Comparison of ENCODE assay signal across 22 cellular contexts in genomic region chr4:128768373-128768996, GRCh38. TPM values are rescaled to one million over a fixed set of nuclear protein-coding genes. Genes with fewer than 3 reads are reported as not detected.
DNase-seq lines count a peak whose midpoint lies in the region; ATAC-seq, FAIRE-seq and TF ChIP-seq lines count a peak whose summit lies in the region.
"Had no signal": no experiment of that assay in that cellular context is flagged by ENCODE, and none has a peak within 500 bp of the region (broad histone marks: within the 10 kb centered on the region; RNA-seq: fewer than 3 reads in every experiment).

No MANE protein-coding gene starts in this region.

- intact Hi-C loops in Right ventricle myocardium superior (cut with DNase I) (no loop called here), ascending aorta (cut with DNase I) (no loop called here)

- H3K27ac Mint-ChIP-seq in astrocyte (ENCODE audit: unreplicated experiment) (peak overlapping the region; percentile 56), endothelial cell (ENCODE audit: unreplicated experiment) (no peak overlapping the region)
- H3K27ac Mint-ChIP-seq: activated CD8-positive, alpha-beta T cell treated with anti-CD3 and anti-CD28 coated beads, Interleukin-2, amount 10 ng/mL, durations not matched to agents 7 days and 5 days; activated naive CD4-positive, alpha-beta T cell treated with anti-CD3 and anti-CD28 coated beads, Interleukin-2, amount 50 U/mL, for 24 hours; stimulated activated naive B cell treated with anti-CD40 and anti-IgM and Interleukin-4, amounts not matched to agents 10 μg/mL and 1 μg/mL and 100 μg/mL, for 72 hours; T-helper 1 cell treated with Interleukin-12 subunit alpha and Interleukin-12 subunit beta and Interleukin-4 antibody, amounts not matched to agents 30 μg/mL and 1 μg/mL, for 36 hours had no signal

- H4K20me1 ChIP-seq in astrocyte (ENCODE audit: insufficient read depth, low read length) (no peaks in the 10 kb centered on the region), smooth muscle cell (ENCODE audit: low read depth) (no peaks in the 10 kb centered on the region)

- DNase-seq in Right ventricle myocardium superior (no peak), right atrium auricular region (ENCODE audit: low spot score) (no peak), astrocyte (ENCODE audit: low read depth) (peak; percentile 92), iris pigment epithelial cell (ENCODE audit: low read depth) (peak; percentile 82), smooth muscle cell (lab: John Stamatoyannopoulos, UW; ENCODE audit: unreplicated experiment) (no peak), ascending aorta (ENCODE audit: low spot score in 2 of 2) (no peak), SKM-1 (lab: John Stamatoyannopoulos, UW; ENCODE audit: unreplicated experiment) (no peak), endothelial cell (ENCODE audit: low spot score) (no peak)
- DNase-seq: activated CD8-positive, alpha-beta T cell treated with anti-CD3 and anti-CD28 coated beads, Interleukin-2, amount 10 ng/mL, durations not matched to agents 7 days and 5 days; activated T-cell treated with anti-CD3 and anti-CD28 coated beads, Interleukin-2, amount 50 U/mL, for 4 hours; central memory CD4-positive, alpha-beta T cell; effector CD4-positive, alpha-beta T cell; heart left ventricle; MG63; midbrain; NCI-H146; stimulated activated naive B cell treated with anti-CD40 and anti-IgM and Interleukin-4, amounts not matched to agents 10 μg/mL and 1 μg/mL and 100 μg/mL, for 72 hours had no signal

- H3K27ac ChIP-seq in right atrium auricular region: no peak overlapping the region
- H3K27ac ChIP-seq in astrocyte (ENCODE audit: low read depth, low read length): peak overlapping the region; percentile 15
- H3K27ac ChIP-seq in smooth muscle cell (ENCODE audit: low read depth): no peak overlapping the region
- no peak overlapping the region for H3K27ac ChIP-seq in ascending aorta
- H3K27ac ChIP-seq: C4-2B, heart left ventricle, tibial nerve had no signal

- H3F3A ChIP-seq in smooth muscle cell (ENCODE audit: low read depth): no peaks in the 10 kb centered on the region

- no peaks in the 10 kb centered on the region for H3K36me3 Mint-ChIP-seq in astrocyte (ENCODE audit: low read depth, unreplicated experiment)
- no peaks in the 10 kb centered on the region for H3K36me3 Mint-ChIP-seq in endothelial cell (ENCODE audit: low read depth, unreplicated experiment)
- H3K36me3 Mint-ChIP-seq: activated naive CD4-positive, alpha-beta T cell treated with anti-CD3 and anti-CD28 coated beads, Interleukin-2, amount 50 U/mL, for 24 hours; stimulated activated naive B cell treated with anti-CD40 and anti-IgM and Interleukin-4, amounts not matched to agents 10 μg/mL and 1 μg/mL and 100 μg/mL, for 72 hours had no signal

- H3K27me3 Mint-ChIP-seq in astrocyte (ENCODE audit: low read depth, unreplicated experiment): no peaks in the 10 kb centered on the region
- H3K27me3 Mint-ChIP-seq in endothelial cell (ENCODE audit: unreplicated experiment): peaks cover 2% of the 10 kb centered on the region
- H3K27me3 Mint-ChIP-seq: activated naive CD4-positive, alpha-beta T cell treated with anti-CD3 and anti-CD28 coated beads, Interleukin-2, amount 50 U/mL, for 24 hours had no signal

- H3K79me2 ChIP-seq in astrocyte (ENCODE audit: insufficient read depth, low read length): no peaks in the 10 kb centered on the region
- H3K79me2 ChIP-seq in smooth muscle cell (ENCODE audit: low read depth): no peaks in the 10 kb centered on the region

- no peaks in the 10 kb centered on the region for H3K9me3 Mint-ChIP-seq in astrocyte (ENCODE audit: unreplicated experiment)
- H3K9me3 Mint-ChIP-seq in endothelial cell (ENCODE audit: unreplicated experiment): no peaks in the 10 kb centered on the region
- H3K9me3 Mint-ChIP-seq: activated naive CD4-positive, alpha-beta T cell treated with anti-CD3 and anti-CD28 coated beads, Interleukin-2, amount 50 U/mL, for 24 hours; activated T-cell treated with anti-CD3 and anti-CD28 coated beads, Interleukin-2, amount 50 U/mL, for 4 hours; stimulated activated naive B cell treated with anti-CD40 and anti-IgM and Interleukin-4, amounts not matched to agents 10 μg/mL and 1 μg/mL and 100 μg/mL, for 72 hours; T-helper 1 cell treated with Interleukin-12 subunit alpha and Interleukin-12 subunit beta and Interleukin-4 antibody, amounts not matched to agents 30 μg/mL and 1 μg/mL, for 36 hours had no signal

- H3K4me2 ChIP-seq in astrocyte (ENCODE audit: low read length) (no peak overlapping the region), smooth muscle cell (peak overlapping the region; percentile 27)
- H3K4me2 ChIP-seq: A549 had no signal

- H2AFZ ChIP-seq in astrocyte (ENCODE audit: low read depth, low read length): no peak overlapping the region
- H2AFZ ChIP-seq in smooth muscle cell (ENCODE audit: low read depth): no peak overlapping the region

- H3K9me3 ChIP-seq in right atrium auricular region (no peaks in the 10 kb centered on the region), astrocyte (ENCODE audit: insufficient read depth, low read depth, low read length) (no peaks in the 10 kb centered on the region), smooth muscle cell (replicated peaks; ENCODE audit: low read depth) (no peaks in the 10 kb centered on the region), ascending aorta (no peaks in the 10 kb centered on the region)
- H3K9me3 ChIP-seq: A549, heart left ventricle, MG63, tibial nerve had no signal

- no peak for FAIRE-seq in astrocyte (lab: Jason Lieb, UNC)
- FAIRE-seq: A549 had no signal

- H3K4me1 ChIP-seq in right atrium auricular region (no peaks in the 10 kb centered on the region), astrocyte (ENCODE audit: insufficient read depth, low read length) (peaks cover 6% of the 10 kb centered on the region), smooth muscle cell (ENCODE audit: low read depth) (no peaks in the 10 kb centered on the region), ascending aorta (no peaks in the 10 kb centered on the region)
- H3K4me1 ChIP-seq: A549, tibial nerve had no signal

- WGBS in smooth muscle cell (ENCODE audit: low lambda C conversion rate): 38% methylated on average over 7 of the region's 7 CpGs

- TF ChIP-seq CTCF in right atrium auricular region (IDR thresholded peaks at IDR 0.05): no peak
- TF ChIP-seq CTCF in astrocyte (IDR thresholded peaks at IDR 0.05; ENCODE audit: insufficient read depth, low read depth, low read length): no peak
- no peak for TF ChIP-seq CTCF in smooth muscle cell (IDR thresholded peaks at IDR 0.05; ENCODE audit: borderline replicate concordance, insufficient read depth, poor library complexity, severe bottlenecking)
- no peak for TF ChIP-seq CTCF in ascending aorta (IDR thresholded peaks at IDR 0.05)
- no peak for TF ChIP-seq CTCF in endothelial cell (IDR thresholded peaks at IDR 0.05; ENCODE audit: unreplicated experiment)

- peak; percentile 36 for ATAC-seq in Right ventricle myocardium superior (ENCODE audit: poor library complexity)
- ATAC-seq: activated CD8-positive, alpha-beta T cell treated with anti-CD3 and anti-CD28 coated beads, Interleukin-2, amount 10 ng/mL, durations not matched to agents 7 days and 5 days; activated T-cell treated with anti-CD3 and anti-CD28 coated beads, Interleukin-2, amount 50 U/mL, for 4 hours; stimulated activated naive B cell treated with anti-CD40 and anti-IgM and Interleukin-4, amounts not matched to agents 10 μg/mL and 1 μg/mL and 100 μg/mL, for 72 hours had no signal

- no peaks in the 10 kb centered on the region for H3K27me3 ChIP-seq in right atrium auricular region
- no peaks in the 10 kb centered on the region for H3K27me3 ChIP-seq in astrocyte (ENCODE audit: insufficient read depth, low read length)
- no peaks in the 10 kb centered on the region for H3K27me3 ChIP-seq in smooth muscle cell (ENCODE audit: low read depth)
- H3K27me3 ChIP-seq in ascending aorta: no peaks in the 10 kb centered on the region
- H3K27me3 ChIP-seq: heart left ventricle, MG63, tibial nerve had no signal

- H3K36me3 ChIP-seq in right atrium auricular region: no peaks in the 10 kb centered on the region
- H3K36me3 ChIP-seq in astrocyte (ENCODE audit: insufficient read depth, low read length): no peaks in the 10 kb centered on the region
- H3K36me3 ChIP-seq in smooth muscle cell (ENCODE audit: low read depth): no peaks in the 10 kb centered on the region
- H3K36me3 ChIP-seq in ascending aorta: no peaks in the 10 kb centered on the region
- H3K36me3 ChIP-seq: heart left ventricle, MG63, tibial nerve had no signal

- H3K4me1 Mint-ChIP-seq in astrocyte (ENCODE audit: low read depth, unreplicated experiment) (peaks cover 11% of the 10 kb centered on the region), endothelial cell (ENCODE audit: unreplicated experiment) (peaks cover 5% of the 10 kb centered on the region)
- H3K4me1 Mint-ChIP-seq: stimulated activated naive B cell treated with anti-CD40 and anti-IgM and Interleukin-4, amounts not matched to agents 10 μg/mL and 1 μg/mL and 100 μg/mL, for 72 hours had no signal

- H3K4me3 Mint-ChIP-seq in astrocyte (ENCODE audit: unreplicated experiment) (no peak overlapping the region), endothelial cell (ENCODE audit: unreplicated experiment) (no peak overlapping the region)
- H3K4me3 Mint-ChIP-seq: activated CD8-positive, alpha-beta T cell treated with anti-CD3 and anti-CD28 coated beads, Interleukin-2, amount 10 ng/mL, durations not matched to agents 7 days and 5 days; activated naive CD4-positive, alpha-beta T cell treated with anti-CD3 and anti-CD28 coated beads, Interleukin-2, amount 50 U/mL, for 24 hours; activated T-cell treated with anti-CD3 and anti-CD28 coated beads, Interleukin-2, amount 50 U/mL, for 4 hours; stimulated activated naive B cell treated with anti-CD40 and anti-IgM and Interleukin-4, amounts not matched to agents 10 μg/mL and 1 μg/mL and 100 μg/mL, for 72 hours; T-helper 1 cell treated with Interleukin-12 subunit alpha and Interleukin-12 subunit beta and Interleukin-4 antibody, amounts not matched to agents 30 μg/mL and 1 μg/mL, for 36 hours had no signal

- H3K4me3 ChIP-seq in right atrium auricular region (no peak overlapping the region), astrocyte (ENCODE audit: insufficient read depth, low read depth, low read length) (no peak overlapping the region), smooth muscle cell (no peak overlapping the region), ascending aorta (no peak overlapping the region)
- H3K4me3 ChIP-seq: A549, heart left ventricle, MG63, tibial nerve had no signal

- H3K9ac ChIP-seq in astrocyte (ENCODE audit: low read length) (no peak overlapping the region), smooth muscle cell (ENCODE audit: low read depth) (no peak overlapping the region)

RNA-seq across cellular contexts. Expression of gene JADE1, which starts 41.0 kb away (rescaled TPM):
- total RNA-seq in Right ventricle myocardium superior (26.0 TPM), right atrium auricular region (10 to 100 TPM; 15.4 to 34.5 TPM), astrocyte (80.1 and 88.3 TPM in 2 replicates), smooth muscle cell (9.3 and 9.8 TPM in 2 replicates), ascending aorta (33.8 TPM), endothelial cell (ENCODE audit: unreplicated experiment) (18.2 TPM)
- 6.8 and 7.4 TPM in 2 replicates for polyA plus RNA-seq in smooth muscle cell

Comparison
In these comparisons a context has a peak if more than half of its experiments do, and no peak if none do; other contexts are left out.
1. DNase-seq: peak in astrocyte (single experiment) and iris pigment epithelial cell (single experiment); none in Right ventricle myocardium superior (single experiment), right atrium auricular region (single experiment), smooth muscle cell (single experiment), ascending aorta (0 of 2), SKM-1 (single experiment) and endothelial cell (single experiment).